ENCODE assay signal across 12 cellular contexts in the genomic region with DNA sequence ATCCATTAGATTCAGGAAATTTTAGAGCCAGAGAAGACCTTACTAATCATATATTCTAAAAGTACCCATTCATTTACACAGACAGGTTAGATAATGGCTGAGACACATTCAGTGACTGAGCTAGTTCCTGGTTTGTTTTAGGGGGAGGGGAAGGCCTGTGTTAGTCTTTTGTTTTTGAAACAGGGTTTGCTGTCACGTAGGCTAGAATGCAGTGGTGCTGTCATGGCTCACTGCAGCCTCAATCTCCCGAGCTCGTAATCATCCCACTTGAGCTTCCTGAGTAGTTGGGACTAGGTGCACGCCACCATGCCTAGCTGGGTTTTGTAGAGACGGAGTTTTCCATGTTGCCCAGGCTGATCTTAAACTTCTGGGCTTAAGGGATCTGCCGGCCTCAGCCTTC. TPM values are rescaled to one million over a fixed set of nuclear protein-coding genes. Genes with fewer than 3 reads are reported as not detected.
DNase-seq lines count a peak whose midpoint lies in the region; ATAC-seq, FAIRE-seq and TF ChIP-seq lines count a peak whose summit lies in the region.
"Had no signal": no experiment of that assay in that cellular context is flagged by ENCODE, and none has a peak within 500 bp of the region (broad histone marks: within the 10 kb centered on the region; RNA-seq: fewer than 3 reads in every experiment).

No MANE protein-coding gene starts in this region.

- no peak for TF ChIP-seq CTCF in OCI-LY1 (IDR thresholded peaks at IDR 0.05; ENCODE audit: low read length)
- TF ChIP-seq CTCF in hepatocyte (IDR thresholded peaks at IDR 0.05; ENCODE audit: poor library complexity), result no peak
- no peak for TF ChIP-seq CTCF in kidney (IDR thresholded peaks at IDR 0.05; ENCODE audit: borderline replicate concordance, extremely low read depth, insufficient read depth)

- H4K20me1 ChIP-seq in OCI-LY1 (ENCODE audit: insufficient read depth, low read length), result no peaks in the 10 kb centered on the region
- peaks cover 95% of the 10 kb centered on the region for H4K20me1 ChIP-seq in hepatocyte (ENCODE audit: insufficient read depth, poor library complexity, severe bottlenecking)

- 56% methylated on average over 6 of the region's 6 CpGs for WGBS in hepatocyte (ENCODE audit: low lambda C conversion rate, missing lambda C conversion rate)

- H3K27ac ChIP-seq in HUES48 (ENCODE audit: low read depth, low read length), result peak overlapping the region; percentile 19
- no peak overlapping the region for H3K27ac ChIP-seq in OCI-LY1 (ENCODE audit: low read depth, low read length, poor library complexity, severe bottlenecking)
- H3K27ac ChIP-seq in hepatocyte, result peak overlapping the region; percentile 19
- H3K27ac ChIP-seq in kidney (ENCODE audit: low read depth in 2 of 2, low read length in 2 of 2), result no peak overlapping the region
- H3K27ac ChIP-seq: SK-N-MC, tibial nerve had no signal

- H3K9me2 ChIP-seq in OCI-LY1 (ENCODE audit: low read depth, low read length) (no peaks in the 10 kb centered on the region), hepatocyte (replicated peaks; ENCODE audit: insufficient read depth) (no peaks in the 10 kb centered on the region)

- FAIRE-seq in kidney (lab: Jason Lieb, UNC), result no peak

- intact Hi-C loops in kidney (cut with DNase I), result no loop called here

- H3K9me3 Mint-ChIP-seq in activated naive CD4-positive, alpha-beta T cell treated with anti-CD3 and anti-CD28 coated beads, Interleukin-2, amount 50 U/mL, for 72 hours, result no peaks in the 10 kb centered on the region
- H3K9me3 Mint-ChIP-seq: CD14-positive monocyte had no signal

- H3K9ac ChIP-seq in HUES48 (ENCODE audit: low read depth, low read length) (0 out of 2 replicates have a peak overlapping the region, but pooled peaks have one; percentile 5), OCI-LY1 (ENCODE audit: low read length) (no peak overlapping the region; the same call in 1 of the 2 replicates), kidney (ENCODE audit: low read length in 2 of 2) (no peak overlapping the region)

- no peaks in the 10 kb centered on the region for H3K27me3 ChIP-seq in HUES48 (ENCODE audit: control insufficient read depth, insufficient read depth, low read length)
- no peaks in the 10 kb centered on the region for H3K27me3 ChIP-seq in OCI-LY1 (ENCODE audit: insufficient read depth, low read length)
- H3K27me3 ChIP-seq in hepatocyte, result no peaks in the 10 kb centered on the region
- H3K27me3 ChIP-seq: tibial nerve had no signal

- H3F3A ChIP-seq in OCI-LY1 (ENCODE audit: insufficient read depth, low read length), result no peaks in the 10 kb centered on the region

- DNase-seq in DMS153 (lab: John Stamatoyannopoulos, UW), result peak; percentile 66
- peak; percentile 17 for DNase-seq in hepatocyte (ENCODE audit: low spot score)
- DNase-seq in kidney, result no peak
- no peak for DNase-seq in activated T-cell treated with anti-CD3 and anti-CD28 coated beads, Interleukin-2, amount 50 U/mL, for 48 hours
- DNase-seq in activated naive CD4-positive, alpha-beta T cell treated with anti-CD3 and anti-CD28 coated beads, Interleukin-2, amount 50 U/mL, for 72 hours (ENCODE audit: low spot score in 2 of 2), result no peak
- DNase-seq: right cardiac atrium had no signal

- no peaks in the 10 kb centered on the region for H3K9me3 ChIP-seq in HUES48 (ENCODE audit: control insufficient read depth, insufficient read depth, low read length)
- H3K9me3 ChIP-seq in OCI-LY1 (ENCODE audit: low read length), result no peaks in the 10 kb centered on the region
- no peaks in the 10 kb centered on the region for H3K9me3 ChIP-seq in hepatocyte (ENCODE audit: low read depth)
- H3K9me3 ChIP-seq in kidney (ENCODE audit: control insufficient read depth in 1 of 2, low read length in 2 of 2), result no peaks in the 10 kb centered on the region
- H3K9me3 ChIP-seq: tibial nerve had no signal

- H3K4me2 ChIP-seq in OCI-LY1 (ENCODE audit: low read length) (peak overlapping the region; percentile 23; the same call in 1 of the 2 replicates), hepatocyte (peak overlapping the region; percentile 41)

- H3K4me1 ChIP-seq in HUES48 (ENCODE audit: control insufficient read depth, insufficient read depth, low read length), result peaks cover 57% of the 10 kb centered on the region
- H3K4me1 ChIP-seq in OCI-LY1 (ENCODE audit: insufficient read depth, low read length, severe bottlenecking), result peaks cover 14% of the 10 kb centered on the region
- peaks cover 18% of the 10 kb centered on the region for H3K4me1 ChIP-seq in hepatocyte (ENCODE audit: insufficient read depth)
- H3K4me1 ChIP-seq in kidney (ENCODE audit: control insufficient read depth in 1 of 2, insufficient read depth in 1 of 2, low read depth in 1 of 2, low read length in 2 of 2), result peaks cover 0 to 2% of the 10 kb centered on the region in 2 donors

- H3K36me3 ChIP-seq in HUES48 (ENCODE audit: control insufficient read depth, insufficient read depth, low read length) (peaks cover 5% of the 10 kb centered on the region; the same call in 1 of the 2 replicates), OCI-LY1 (ENCODE audit: insufficient read depth, low read length) (no peaks in the 10 kb centered on the region), hepatocyte (replicated peaks; ENCODE audit: insufficient read depth, low read depth) (no peaks in the 10 kb centered on the region), kidney (ENCODE audit: control insufficient read depth in 1 of 2, insufficient read depth in 2 of 2, low read length in 2 of 2) (no peaks in the 10 kb centered on the region)
- H3K36me3 ChIP-seq: tibial nerve had no signal

- H3K36me3 Mint-ChIP-seq in activated naive CD4-positive, alpha-beta T cell treated with anti-CD3 and anti-CD28 coated beads, Interleukin-2, amount 50 U/mL, for 72 hours, result peaks cover 0 to 12% of the 10 kb centered on the region in 2 donors

- H2AFZ ChIP-seq in OCI-LY1 (ENCODE audit: low read length) (no peak overlapping the region), hepatocyte (no peak overlapping the region)

- H3K27ac Mint-ChIP-seq in activated naive CD4-positive, alpha-beta T cell treated with anti-CD3 and anti-CD28 coated beads, Interleukin-2, amount 50 U/mL, for 72 hours, result no peak overlapping the region

- peaks cover 56% of the 10 kb centered on the region for H3K79me2 ChIP-seq in OCI-LY1 (ENCODE audit: insufficient read depth, low read length)
- peaks cover 99% of the 10 kb centered on the region for H3K79me2 ChIP-seq in hepatocyte

- peak overlapping the region; percentile 24; the same call in 1 of the 2 replicates for H3K4me3 ChIP-seq in HUES48 (ENCODE audit: low read depth, low read length)
- H3K4me3 ChIP-seq in OCI-LY1 (ENCODE audit: low read depth, low read length, poor library complexity, severe bottlenecking), result no peak overlapping the region
- H3K4me3 ChIP-seq in hepatocyte, result no peak overlapping the region
- no peak overlapping the region for H3K4me3 ChIP-seq in kidney (ENCODE audit: low read length in 2 of 2)
- H3K4me3 ChIP-seq: SK-N-MC, tibial nerve had no signal

- no peak for ATAC-seq in HG03565 (IDR thresholded peaks at IDR 0.05; ENCODE audit: unreplicated experiment)
- ATAC-seq in activated naive CD4-positive, alpha-beta T cell treated with anti-CD3 and anti-CD28 coated beads, Interleukin-2, amount 50 U/mL, for 72 hours, result no peak

RNA-seq across cellular contexts. Expression of gene RBPJ, which starts 10.1 kb away (rescaled TPM):
- 54.8 and 74.5 TPM in 2 replicates for total RNA-seq in hepatocyte
- 73.7 and 80.2 TPM in 2 replicates for polyA plus RNA-seq in hepatocyte
- total RNA-seq in kidney, result 77.6 TPM
- polyA plus RNA-seq in kidney (ENCODE audit: insufficient read depth, low read depth, low replicate concordance), result 28.5 TPM
- 100 to 1,000 TPM; 175 to 356 TPM for total RNA-seq in activated naive CD4-positive, alpha-beta T cell treated with anti-CD3 and anti-CD28 coated beads, Interleukin-2, amount 50 U/mL, for 72 hours

Comparison
In these comparisons a context has a peak if more than half of its experiments do, and no peak if none do; other contexts are left out.
1. DNase-seq: peak in DMS153 (single experiment) and hepatocyte (single experiment); none in kidney (single experiment), activated T-cell treated with anti-CD3 and anti-CD28 coated beads, Interleukin-2, amount 50 U/mL, for 48 hours (0 of 2) and activated naive CD4-positive, alpha-beta T cell treated with anti-CD3 and anti-CD28 coated beads, Interleukin-2, amount 50 U/mL, for 72 hours (0 of 2).
2. H3K27ac ChIP-seq: peak in HUES48 (single experiment) and hepatocyte (single experiment); none in OCI-LY1 (single experiment) and kidney (0 of 2).